In the genomic region with DNA sequence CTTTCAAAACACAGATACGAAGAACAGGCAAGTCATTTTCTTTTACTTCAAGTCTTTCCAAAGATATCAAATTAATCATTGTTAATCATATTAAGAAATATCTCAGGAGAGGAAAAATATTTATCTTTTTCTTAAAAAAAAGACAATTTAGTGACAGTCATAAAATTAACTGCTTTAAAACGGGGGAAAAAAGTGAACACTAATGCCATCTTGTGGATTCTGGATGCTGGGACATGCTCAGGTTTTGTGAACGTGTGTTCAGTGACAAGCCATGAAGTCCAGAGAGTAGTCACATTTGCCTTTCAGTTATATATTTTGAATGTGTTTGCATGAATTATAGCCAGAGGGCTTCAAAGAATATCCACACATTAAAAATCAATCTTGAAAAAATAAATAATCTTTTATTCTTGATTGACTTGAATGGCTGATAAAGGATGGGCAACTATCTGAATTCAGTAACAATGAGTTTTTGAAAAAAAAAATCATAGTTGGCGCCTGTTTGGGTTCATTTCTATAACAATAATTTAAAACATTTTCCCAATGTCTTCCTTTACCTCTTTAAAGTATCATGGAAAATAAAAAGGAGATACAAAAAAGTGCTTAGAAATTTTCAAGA, we compare ENCODE assay signal across 8 cellular contexts.
DNase-seq lines count a peak whose midpoint lies in the region; ATAC-seq and TF ChIP-seq lines count a peak whose summit lies in the region.

No MANE protein-coding gene starts in this region.

- DNase-seq in activated CD4-positive, alpha-beta T cell treated with anti-CD3 and anti-CD28 coated beads for 48 hours, result peak; percentile 12
- no peak for DNase-seq in activated CD4-positive, alpha-beta T cell treated with anti-CD3 and anti-CD28 coated beads for 1 hour
- DNase-seq in MM.1S (peak; percentile 12), amniotic epithelial cell (ENCODE audit: low read depth) (peak; percentile 44), kidney glomerular epithelial cell (lab: John Stamatoyannopoulos, UW) (peak; percentile 34), activated gamma-delta T cell treated with Interleukin-2 at 50 U/mL for 16 hours (no peak)

- no peaks in the 10 kb centered on the region for H3F3A ChIP-seq in MM.1S (ENCODE audit: insufficient read depth, low read length)

- H3K79me2 ChIP-seq in MM.1S (ENCODE audit: low read length), result no peaks in the 10 kb centered on the region

- H4K20me1 ChIP-seq in MM.1S (ENCODE audit: insufficient read depth, low read length), result no peaks in the 10 kb centered on the region

- H3K27me3 ChIP-seq in MM.1S (replicated peaks; ENCODE audit: insufficient read depth, low read length), result no peaks in the 10 kb centered on the region

- ATAC-seq in GM21526 (IDR thresholded peaks at IDR 0.05; ENCODE audit: low FRiP score, unreplicated experiment) (peak; percentile 87), HG02884 (IDR thresholded peaks at IDR 0.05; ENCODE audit: unreplicated experiment) (no peak)

- no peak overlapping the region for H2AFZ ChIP-seq in MM.1S (ENCODE audit: low read length)

- H3K4me1 ChIP-seq in MM.1S (ENCODE audit: low read length), result peaks cover 9% of the 10 kb centered on the region; the same call in 1 of the 2 replicates

- H3K36me3 ChIP-seq in MM.1S (replicated peaks; ENCODE audit: insufficient read depth, low read length), result no peaks in the 10 kb centered on the region

- TF ChIP-seq CTCF in MM.1S (IDR thresholded peaks at IDR 0.05; ENCODE audit: low read length), result peak; percentile 39

- H3K9ac ChIP-seq in MM.1S (ENCODE audit: low read length), result no peak overlapping the region

- H3K4me2 ChIP-seq in MM.1S (ENCODE audit: low read depth, low read length), result no peak overlapping the region

- H3K4me3 ChIP-seq in MM.1S (ENCODE audit: low read length), result no peak overlapping the region

- no peaks in the 10 kb centered on the region for H3K9me3 ChIP-seq in MM.1S (replicated peaks; ENCODE audit: insufficient read depth, low read length)

- H3K9me2 ChIP-seq in MM.1S (replicated peaks; ENCODE audit: insufficient read depth, low read length), result no peaks in the 10 kb centered on the region

- H3K27ac ChIP-seq in MM.1S (ENCODE audit: low read length), result no peak overlapping the region

Comparison
In these comparisons a context has a peak if more than half of its experiments do, and no peak if none do; other contexts are left out.
1. DNase-seq: peak in activated CD4-positive, alpha-beta T cell treated with anti-CD3 and anti-CD28 coated beads for 48 hours (single experiment), MM.1S (single experiment), amniotic epithelial cell (single experiment) and kidney glomerular epithelial cell (single experiment); none in activated CD4-positive, alpha-beta T cell treated with anti-CD3 and anti-CD28 coated beads for 1 hour (single experiment) and activated gamma-delta T cell treated with Interleukin-2 at 50 U/mL for 16 hours (single experiment).